Comparison of ENCODE assay signal across 1 cellular context in the genomic region with DNA sequence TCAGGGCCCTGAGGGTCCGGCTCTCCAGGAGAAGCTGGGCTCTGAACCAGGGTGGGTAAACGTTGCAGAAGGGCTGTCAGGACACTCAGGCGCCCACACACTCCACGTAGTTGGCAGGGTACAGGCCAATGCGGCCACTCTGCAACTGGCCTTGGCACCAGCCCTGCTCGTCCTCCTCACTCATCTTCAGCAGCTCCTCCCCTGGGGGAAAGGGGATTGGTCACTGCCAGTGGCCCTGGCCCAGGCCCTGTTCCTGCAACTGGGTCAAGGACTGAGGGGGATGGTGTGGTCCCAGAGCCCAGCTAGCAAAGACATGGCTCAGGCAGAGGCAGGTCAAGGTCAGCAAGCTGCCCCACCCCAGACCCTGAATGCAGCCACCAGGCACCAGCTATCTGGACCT.
TF ChIP-seq lines count a peak whose summit lies in the region.

No MANE protein-coding gene starts in this region.

TF ChIP-seq in HepG2, 621 proteins besides CTCF, POLR2A, EP300 and RAD21 (continued from another document and continues in another):
- TF ChIP-seq, protein P1, sequence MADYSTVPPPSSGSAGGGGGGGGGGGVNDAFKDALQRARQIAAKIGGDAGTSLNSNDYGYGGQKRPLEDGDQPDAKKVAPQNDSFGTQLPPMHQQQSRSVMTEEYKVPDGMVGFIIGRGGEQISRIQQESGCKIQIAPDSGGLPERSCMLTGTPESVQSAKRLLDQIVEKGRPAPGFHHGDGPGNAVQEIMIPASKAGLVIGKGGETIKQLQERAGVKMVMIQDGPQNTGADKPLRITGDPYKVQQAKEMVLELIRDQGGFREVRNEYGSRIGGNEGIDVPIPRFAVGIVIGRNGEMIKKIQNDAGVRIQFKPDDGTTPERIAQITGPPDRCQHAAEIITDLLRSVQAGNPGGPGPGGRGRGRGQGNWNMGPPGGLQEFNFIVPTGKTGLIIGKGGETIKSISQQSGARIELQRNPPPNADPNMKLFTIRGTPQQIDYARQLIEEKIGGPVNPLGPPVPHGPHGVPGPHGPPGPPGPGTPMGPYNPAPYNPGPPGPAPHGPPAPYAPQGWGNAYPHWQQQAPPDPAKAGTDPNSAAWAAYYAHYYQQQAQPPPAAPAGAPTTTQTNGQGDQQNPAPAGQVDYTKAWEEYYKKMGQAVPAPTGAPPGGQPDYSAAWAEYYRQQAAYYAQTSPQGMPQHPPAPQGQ (CRISPR knock-in tag; IDR thresholded peaks at IDR 0.05; ENCODE audit: borderline replicate concordance) = no peak
- TF ChIP-seq, protein P2, sequence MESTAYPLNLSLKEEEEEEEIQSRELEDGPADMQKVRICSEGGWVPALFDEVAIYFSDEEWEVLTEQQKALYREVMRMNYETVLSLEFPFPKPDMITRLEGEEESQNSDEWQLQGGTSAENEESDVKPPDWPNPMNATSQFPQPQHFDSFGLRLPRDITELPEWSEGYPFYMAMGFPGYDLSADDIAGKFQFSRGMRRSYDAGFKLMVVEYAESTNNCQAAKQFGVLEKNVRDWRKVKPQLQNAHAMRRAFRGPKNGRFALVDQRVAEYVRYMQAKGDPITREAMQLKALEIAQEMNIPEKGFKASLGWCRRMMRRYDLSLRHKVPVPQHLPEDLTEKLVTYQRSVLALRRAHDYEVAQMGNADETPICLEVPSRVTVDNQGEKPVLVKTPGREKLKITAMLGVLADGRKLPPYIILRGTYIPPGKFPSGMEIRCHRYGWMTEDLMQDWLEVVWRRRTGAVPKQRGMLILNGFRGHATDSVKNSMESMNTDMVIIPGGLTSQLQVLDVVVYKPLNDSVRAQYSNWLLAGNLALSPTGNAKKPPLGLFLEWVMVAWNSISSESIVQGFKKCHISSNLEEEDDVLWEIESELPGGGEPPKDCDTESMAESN (CRISPR knock-in tag; conservative IDR thresholded peaks at IDR 0.05) = no peak
- TF ChIP-seq FOXM1 (CRISPR knock-in tag; IDR thresholded peaks at IDR 0.05) (no peak), ZNF747 (CRISPR knock-in tag; IDR thresholded peaks at IDR 0.05; ENCODE audit: borderline replicate concordance) (no peak), ZNF879 (CRISPR knock-in tag; IDR thresholded peaks at IDR 0.05) (no peak), FOXO1 (CRISPR knock-in tag; IDR thresholded peaks at IDR 0.05) (0 out of 2 replicates have a peak, but pooled peaks have one; percentile 26), KDM5B (CRISPR knock-in tag; IDR thresholded peaks at IDR 0.05; ENCODE audit: borderline replicate concordance) (no peak), ZNF780A (CRISPR knock-in tag; IDR thresholded peaks at IDR 0.05) (no peak), ZNF777 (CRISPR knock-in tag; IDR thresholded peaks at IDR 0.05) (no peak), IKZF1 (IDR thresholded peaks at IDR 0.05) (no peak), ZNF605 (CRISPR knock-in tag; IDR thresholded peaks at IDR 0.05) (no peak), ZNF782 (CRISPR knock-in tag; IDR thresholded peaks at IDR 0.05; ENCODE audit: borderline replicate concordance) (no peak), HMG20B (CRISPR knock-in tag; conservative IDR thresholded peaks at IDR 0.05) (no peak), ZNF598 (CRISPR knock-in tag; IDR thresholded peaks at IDR 0.05; ENCODE audit: borderline replicate concordance) (no peak), ZNF543 (CRISPR knock-in tag; IDR thresholded peaks at IDR 0.05) (no peak), TOPORS (CRISPR knock-in tag; IDR thresholded peaks at IDR 0.05) (no peak), ZNF34 (CRISPR knock-in tag; IDR thresholded peaks at IDR 0.05; ENCODE audit: borderline replicate concordance) (no peak), ZSCAN30 (CRISPR knock-in tag; IDR thresholded peaks at IDR 0.05) (no peak), ZNF263 (CRISPR knock-in tag; IDR thresholded peaks at IDR 0.05) (peak; percentile 95), SOX6 (IDR thresholded peaks at IDR 0.05) (no peak), SOX6 (CRISPR knock-in tag; IDR thresholded peaks at IDR 0.05) (peak; percentile 39; the same call in 1 of the 2 replicates), JDP2 (CRISPR knock-in tag; IDR thresholded peaks at IDR 0.05; ENCODE audit: borderline replicate concordance) (no peak), ZNF121 (CRISPR knock-in tag; IDR thresholded peaks at IDR 0.05) (no peak), DMAP1 (CRISPR knock-in tag; IDR thresholded peaks at IDR 0.05) (no peak), EED (CRISPR knock-in tag; IDR thresholded peaks at IDR 0.05) (no peak), EHMT2 (IDR thresholded peaks at IDR 0.05; ENCODE audit: borderline replicate concordance, low read depth, low read length) (no peak), SMC3 (IDR thresholded peaks at IDR 0.05; ENCODE audit: low read length) (no peak), CREM (IDR thresholded peaks at IDR 0.05) (no peak; the same call in 1 of the 2 replicates), CREM (CRISPR knock-in tag; IDR thresholded peaks at IDR 0.05) (no peak), HDAC1 (CRISPR knock-in tag; IDR thresholded peaks at IDR 0.05) (peak; percentile 47; the same call in 1 of the 2 replicates), ZFP90 (CRISPR knock-in tag; IDR thresholded peaks at IDR 0.05; ENCODE audit: borderline replicate concordance) (0 out of 2 replicates have a peak, but pooled peaks have one; percentile 49), ELF4 (CRISPR knock-in tag; IDR thresholded peaks at IDR 0.05; ENCODE audit: borderline replicate concordance) (no peak), POGZ (CRISPR knock-in tag; IDR thresholded peaks at IDR 0.05) (no peak), ZNF567 (CRISPR knock-in tag; IDR thresholded peaks at IDR 0.05; ENCODE audit: borderline replicate concordance) (no peak), ZNF44 (CRISPR knock-in tag; IDR thresholded peaks at IDR 0.05) (no peak), SALL2 (CRISPR knock-in tag; IDR thresholded peaks at IDR 0.05) (peak; percentile 67), ZSCAN12 (CRISPR knock-in tag; IDR thresholded peaks at IDR 0.05) (no peak), ZIK1 (CRISPR knock-in tag; IDR thresholded peaks at IDR 0.05; ENCODE audit: borderline replicate concordance, low read depth) (no peak), KLF16 (CRISPR knock-in tag; IDR thresholded peaks at IDR 0.05) (no peak), IKZF4 (CRISPR knock-in tag; IDR thresholded peaks at IDR 0.05; ENCODE audit: borderline replicate concordance, low read depth, not compliant biosample characterization) (no peak), ZNF839 (CRISPR knock-in tag; IDR thresholded peaks at IDR 0.05; ENCODE audit: borderline replicate concordance) (no peak)
- TF ChIP-seq, protein P3, sequence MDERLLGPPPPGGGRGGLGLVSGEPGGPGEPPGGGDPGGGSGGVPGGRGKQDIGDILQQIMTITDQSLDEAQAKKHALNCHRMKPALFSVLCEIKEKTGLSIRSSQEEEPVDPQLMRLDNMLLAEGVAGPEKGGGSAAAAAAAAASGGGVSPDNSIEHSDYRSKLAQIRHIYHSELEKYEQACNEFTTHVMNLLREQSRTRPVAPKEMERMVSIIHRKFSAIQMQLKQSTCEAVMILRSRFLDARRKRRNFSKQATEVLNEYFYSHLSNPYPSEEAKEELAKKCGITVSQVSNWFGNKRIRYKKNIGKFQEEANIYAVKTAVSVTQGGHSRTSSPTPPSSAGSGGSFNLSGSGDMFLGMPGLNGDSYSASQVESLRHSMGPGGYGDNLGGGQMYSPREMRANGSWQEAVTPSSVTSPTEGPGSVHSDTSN (CRISPR knock-in tag; IDR thresholded peaks at IDR 0.05) = no peak
- TF ChIP-seq, protein P4, sequence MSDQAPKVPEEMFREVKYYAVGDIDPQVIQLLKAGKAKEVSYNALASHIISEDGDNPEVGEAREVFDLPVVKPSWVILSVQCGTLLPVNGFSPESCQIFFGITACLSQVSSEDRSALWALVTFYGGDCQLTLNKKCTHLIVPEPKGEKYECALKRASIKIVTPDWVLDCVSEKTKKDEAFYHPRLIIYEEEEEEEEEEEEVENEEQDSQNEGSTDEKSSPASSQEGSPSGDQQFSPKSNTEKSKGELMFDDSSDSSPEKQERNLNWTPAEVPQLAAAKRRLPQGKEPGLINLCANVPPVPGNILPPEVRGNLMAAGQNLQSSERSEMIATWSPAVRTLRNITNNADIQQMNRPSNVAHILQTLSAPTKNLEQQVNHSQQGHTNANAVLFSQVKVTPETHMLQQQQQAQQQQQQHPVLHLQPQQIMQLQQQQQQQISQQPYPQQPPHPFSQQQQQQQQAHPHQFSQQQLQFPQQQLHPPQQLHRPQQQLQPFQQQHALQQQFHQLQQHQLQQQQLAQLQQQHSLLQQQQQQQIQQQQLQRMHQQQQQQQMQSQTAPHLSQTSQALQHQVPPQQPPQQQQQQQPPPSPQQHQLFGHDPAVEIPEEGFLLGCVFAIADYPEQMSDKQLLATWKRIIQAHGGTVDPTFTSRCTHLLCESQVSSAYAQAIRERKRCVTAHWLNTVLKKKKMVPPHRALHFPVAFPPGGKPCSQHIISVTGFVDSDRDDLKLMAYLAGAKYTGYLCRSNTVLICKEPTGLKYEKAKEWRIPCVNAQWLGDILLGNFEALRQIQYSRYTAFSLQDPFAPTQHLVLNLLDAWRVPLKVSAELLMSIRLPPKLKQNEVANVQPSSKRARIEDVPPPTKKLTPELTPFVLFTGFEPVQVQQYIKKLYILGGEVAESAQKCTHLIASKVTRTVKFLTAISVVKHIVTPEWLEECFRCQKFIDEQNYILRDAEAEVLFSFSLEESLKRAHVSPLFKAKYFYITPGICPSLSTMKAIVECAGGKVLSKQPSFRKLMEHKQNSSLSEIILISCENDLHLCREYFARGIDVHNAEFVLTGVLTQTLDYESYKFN (CRISPR knock-in tag; conservative IDR thresholded peaks at IDR 0.05) = peak; percentile 84
- TF ChIP-seq, protein P5, sequence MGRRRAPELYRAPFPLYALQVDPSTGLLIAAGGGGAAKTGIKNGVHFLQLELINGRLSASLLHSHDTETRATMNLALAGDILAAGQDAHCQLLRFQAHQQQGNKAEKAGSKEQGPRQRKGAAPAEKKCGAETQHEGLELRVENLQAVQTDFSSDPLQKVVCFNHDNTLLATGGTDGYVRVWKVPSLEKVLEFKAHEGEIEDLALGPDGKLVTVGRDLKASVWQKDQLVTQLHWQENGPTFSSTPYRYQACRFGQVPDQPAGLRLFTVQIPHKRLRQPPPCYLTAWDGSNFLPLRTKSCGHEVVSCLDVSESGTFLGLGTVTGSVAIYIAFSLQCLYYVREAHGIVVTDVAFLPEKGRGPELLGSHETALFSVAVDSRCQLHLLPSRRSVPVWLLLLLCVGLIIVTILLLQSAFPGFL (CRISPR knock-in tag; IDR thresholded peaks at IDR 0.05) = no peak
- TF ChIP-seq, protein P6, sequence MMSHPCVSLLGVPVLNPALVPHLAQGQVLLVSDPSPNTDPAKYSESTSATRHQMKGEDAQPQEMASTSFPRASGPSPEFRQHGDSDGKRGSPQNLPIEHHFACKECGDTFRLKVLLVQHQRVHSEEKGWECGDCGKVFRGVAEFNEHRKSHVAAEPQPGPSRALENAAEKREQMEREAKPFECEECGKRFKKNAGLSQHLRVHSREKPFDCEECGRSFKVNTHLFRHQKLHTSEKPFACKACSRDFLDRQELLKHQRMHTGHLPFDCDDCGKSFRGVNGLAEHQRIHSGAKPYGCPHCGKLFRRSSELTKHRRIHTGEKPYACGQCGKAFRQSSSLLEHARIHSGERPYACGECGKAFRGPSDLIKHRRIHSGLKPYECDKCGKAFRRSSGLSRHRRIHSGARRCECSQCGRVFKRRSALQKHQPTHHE (CRISPR knock-in tag; IDR thresholded peaks at IDR 0.05; ENCODE audit: borderline replicate concordance) = 0 out of 2 replicates have a peak, but pooled peaks have one; percentile 43
- TF ChIP-seq, protein P7, sequence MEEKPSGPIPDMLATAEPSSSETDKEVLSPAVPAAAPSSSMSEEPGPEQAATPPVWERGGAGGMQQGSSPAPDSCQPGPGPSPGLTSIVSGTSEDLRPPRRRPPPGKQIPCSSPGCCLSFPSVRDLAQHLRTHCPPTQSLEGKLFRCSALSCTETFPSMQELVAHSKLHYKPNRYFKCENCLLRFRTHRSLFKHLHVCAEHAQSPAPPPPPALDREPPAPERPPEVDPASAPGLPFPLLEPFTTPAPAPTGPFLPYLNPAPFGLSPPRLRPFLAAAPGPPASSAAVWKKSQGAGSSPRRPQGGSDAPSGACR (CRISPR knock-in tag; IDR thresholded peaks at IDR 0.05) = no peak
- TF ChIP-seq, protein P8, sequence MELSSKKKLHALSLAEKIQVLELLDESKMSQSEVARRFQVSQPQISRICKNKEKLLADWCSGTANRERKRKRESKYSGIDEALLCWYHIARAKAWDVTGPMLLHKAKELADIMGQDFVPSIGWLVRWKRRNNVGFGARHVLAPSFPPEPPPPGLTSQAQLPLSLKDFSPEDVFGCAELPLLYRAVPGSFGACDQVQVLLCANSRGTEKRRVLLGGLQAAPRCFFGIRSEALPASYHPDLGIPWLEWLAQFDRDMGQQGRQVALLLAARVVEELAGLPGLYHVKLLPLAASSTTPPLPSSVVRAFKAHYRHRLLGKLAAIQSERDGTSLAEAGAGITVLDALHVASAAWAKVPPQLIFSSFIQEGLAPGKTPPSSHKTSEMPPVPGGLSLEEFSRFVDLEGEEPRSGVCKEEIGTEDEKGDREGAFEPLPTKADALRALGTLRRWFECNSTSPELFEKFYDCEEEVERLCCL (CRISPR knock-in tag; IDR thresholded peaks at IDR 0.05; ENCODE audit: borderline replicate concordance) = no peak
- TF ChIP-seq, protein P9, sequence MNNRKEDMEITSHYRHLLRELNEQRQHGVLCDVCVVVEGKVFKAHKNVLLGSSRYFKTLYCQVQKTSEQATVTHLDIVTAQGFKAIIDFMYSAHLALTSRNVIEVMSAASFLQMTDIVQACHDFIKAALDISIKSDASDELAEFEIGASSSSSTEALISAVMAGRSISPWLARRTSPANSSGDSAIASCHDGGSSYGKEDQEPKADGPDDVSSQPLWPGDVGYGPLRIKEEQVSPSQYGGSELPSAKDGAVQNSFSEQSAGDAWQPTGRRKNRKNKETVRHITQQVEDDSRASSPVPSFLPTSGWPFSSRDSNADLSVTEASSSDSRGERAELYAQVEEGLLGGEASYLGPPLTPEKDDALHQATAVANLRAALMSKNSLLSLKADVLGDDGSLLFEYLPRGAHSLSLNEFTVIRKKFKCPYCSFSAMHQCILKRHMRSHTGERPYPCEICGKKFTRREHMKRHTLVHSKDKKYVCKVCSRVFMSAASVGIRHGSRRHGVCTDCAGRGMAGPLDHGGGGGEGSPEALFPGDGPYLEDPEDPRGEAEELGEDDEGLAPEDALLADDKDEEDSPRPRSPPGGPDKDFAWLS (CRISPR knock-in tag; IDR thresholded peaks at IDR 0.05; ENCODE audit: borderline replicate concordance) = no peak
- TF ChIP-seq, protein P10, sequence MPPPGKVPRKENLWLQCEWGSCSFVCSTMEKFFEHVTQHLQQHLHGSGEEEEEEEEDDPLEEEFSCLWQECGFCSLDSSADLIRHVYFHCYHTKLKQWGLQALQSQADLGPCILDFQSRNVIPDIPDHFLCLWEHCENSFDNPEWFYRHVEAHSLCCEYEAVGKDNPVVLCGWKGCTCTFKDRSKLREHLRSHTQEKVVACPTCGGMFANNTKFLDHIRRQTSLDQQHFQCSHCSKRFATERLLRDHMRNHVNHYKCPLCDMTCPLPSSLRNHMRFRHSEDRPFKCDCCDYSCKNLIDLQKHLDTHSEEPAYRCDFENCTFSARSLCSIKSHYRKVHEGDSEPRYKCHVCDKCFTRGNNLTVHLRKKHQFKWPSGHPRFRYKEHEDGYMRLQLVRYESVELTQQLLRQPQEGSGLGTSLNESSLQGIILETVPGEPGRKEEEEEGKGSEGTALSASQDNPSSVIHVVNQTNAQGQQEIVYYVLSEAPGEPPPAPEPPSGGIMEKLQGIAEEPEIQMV (CRISPR knock-in tag; IDR thresholded peaks at IDR 0.05; ENCODE audit: low read depth) = no peak
